ENCODE assay signal across 1 cellular context in genomic region chr12:27081668-27082091, GRCh38.
TF ChIP-seq lines count a peak whose summit lies in the region.

No MANE protein-coding gene starts in this region.

TF ChIP-seq in IMR-90, 13 proteins besides CTCF, POLR2A, EP300 and RAD21 (continued from another document):
- TF ChIP-seq, protein P1, sequence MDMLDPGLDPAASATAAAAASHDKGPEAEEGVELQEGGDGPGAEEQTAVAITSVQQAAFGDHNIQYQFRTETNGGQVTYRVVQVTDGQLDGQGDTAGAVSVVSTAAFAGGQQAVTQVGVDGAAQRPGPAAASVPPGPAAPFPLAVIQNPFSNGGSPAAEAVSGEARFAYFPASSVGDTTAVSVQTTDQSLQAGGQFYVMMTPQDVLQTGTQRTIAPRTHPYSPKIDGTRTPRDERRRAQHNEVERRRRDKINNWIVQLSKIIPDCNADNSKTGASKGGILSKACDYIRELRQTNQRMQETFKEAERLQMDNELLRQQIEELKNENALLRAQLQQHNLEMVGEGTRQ (IDR thresholded peaks at IDR 0.05; ENCODE audit: low read depth, low read length): no peak
- no peak for TF ChIP-seq MXI1 (IDR thresholded peaks at IDR 0.05; ENCODE audit: borderline replicate concordance, low read depth, low read length)
